Comparison of ENCODE assay signal across 20 cellular contexts in genomic region chr12:49635656-49636055, GRCh38. TPM values are rescaled to one million over a fixed set of nuclear protein-coding genes. Genes with fewer than 3 reads are reported as not detected.
"Had no signal": no experiment of that assay in that cellular context is flagged by ENCODE, and none has a peak within 500 bp of the region (broad histone marks: within the 10 kb centered on the region; RNA-seq: fewer than 3 reads in every experiment).

No MANE protein-coding gene starts in this region.

- H3K27me3 ChIP-seq: dorsolateral prefrontal cortex, heart left ventricle, neutrophil, suprapubic skin, thyroid gland had no signal

- H3K9me3 ChIP-seq: heart left ventricle, left ventricle myocardium inferior, lower lobe of right lung, neutrophil, suprapubic skin, thyroid gland had no signal

- DNase-seq: cortex of kidney; dorsolateral prefrontal cortex; effector CD8-positive, alpha-beta T cell; hippocampal formation; left ventricle myocardium inferior; lower lobe of right lung; midbrain; stimulated activated CD4-positive, alpha-beta T cell treated with anti-CD3 and anti-CD28 coated beads, Interleukin-2, amount 100 ng/mL, for 24 hours; stimulated activated CD4-positive, alpha-beta T cell treated with anti-CD3 and anti-CD28 coated beads, Interleukin-4, amount 100 ng/mL, for 4 hours; stimulated activated naive CD4-positive, alpha-beta T cell treated with Interleukin-2 at 50 U/mL for 16 hours; thyroid gland had no signal

- H3K36me3 ChIP-seq: neutrophil had no signal

- H3K4me3 ChIP-seq: dorsolateral prefrontal cortex, heart left ventricle, left ventricle myocardium inferior, lower lobe of right lung, suprapubic skin, thyroid gland had no signal

- H3K27ac ChIP-seq: lower lobe of right lung, neutrophil, suprapubic skin, thyroid gland had no signal

- FAIRE-seq: frontal cortex, islet of Langerhans, urothelium cell line had no signal

- ATAC-seq: esophagus mucosa, heart left ventricle, lower lobe of right lung, sciatic nerve had no signal

RNA-seq across cellular contexts. Expression of gene FAM186B, which starts 30.2 kb away (rescaled TPM):
- total RNA-seq: skeletal muscle tissue had no signal
